9 cellular contexts compared by ENCODE assay signal in the genomic region with DNA sequence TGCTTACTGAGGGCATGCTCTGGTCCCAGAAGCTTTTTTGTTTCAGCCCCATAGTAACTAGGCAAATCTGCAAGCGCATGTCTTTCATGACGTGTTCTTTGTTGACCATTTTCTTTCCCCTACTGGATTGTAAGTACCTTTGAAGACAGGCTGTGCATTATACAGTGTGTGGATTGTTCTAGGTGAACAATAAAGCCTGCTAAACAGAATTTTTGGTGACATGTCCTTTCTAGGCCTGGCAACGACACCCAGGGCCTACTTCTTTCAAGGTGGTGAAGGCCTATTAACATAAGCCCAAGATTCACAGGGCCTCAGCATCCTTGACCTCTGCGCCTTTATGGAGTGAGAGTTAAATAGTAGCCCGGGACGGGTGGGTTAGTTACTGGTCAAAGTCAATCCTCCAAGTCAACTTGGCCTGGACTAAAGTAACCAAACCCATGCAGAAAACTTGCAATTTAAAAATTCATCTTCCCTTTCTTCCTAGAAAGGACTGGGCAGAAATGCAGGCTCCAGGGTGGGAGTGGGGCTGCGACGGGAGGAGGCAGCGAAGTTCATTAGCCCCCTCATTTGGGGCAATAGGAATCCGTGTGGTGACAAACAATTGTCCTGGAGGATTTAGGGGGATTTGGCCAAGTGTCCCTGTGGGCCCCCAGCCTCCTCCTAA. TPM values are rescaled to one million over a fixed set of nuclear protein-coding genes. Genes with fewer than 3 reads are reported as not detected.
DNase-seq lines count a peak whose midpoint lies in the region; ATAC-seq and TF ChIP-seq lines count a peak whose summit lies in the region.
"Had no signal": no experiment of that assay in that cellular context is flagged by ENCODE, and none has a peak within 500 bp of the region (broad histone marks: within the 10 kb centered on the region; RNA-seq: fewer than 3 reads in every experiment).

No MANE protein-coding gene starts in this region.

- ATAC-seq in HG02571 (IDR thresholded peaks at IDR 0.05; ENCODE audit: unreplicated experiment) (no peak), HG02970 (IDR thresholded peaks at IDR 0.05; ENCODE audit: low FRiP score, unreplicated experiment) (no peak)

- DNase-seq in CD4-positive, alpha-beta memory T cell: no peak
- DNase-seq in MM.1S (no peak), neural crest cell (ENCODE audit: low read depth, low spot score) (peak; percentile 8), AML-193 (lab: John Stamatoyannopoulos, UW) (no peak)
- no peak for DNase-seq in effector memory CD4-positive, alpha-beta T cell

- H3K4me2 ChIP-seq in MM.1S (ENCODE audit: low read depth, low read length): peak overlapping the region; percentile 89

- no peaks in the 10 kb centered on the region for H4K20me1 ChIP-seq in MM.1S (ENCODE audit: insufficient read depth, low read length)

- no peaks in the 10 kb centered on the region for H3K9me2 ChIP-seq in MM.1S (replicated peaks; ENCODE audit: insufficient read depth, low read length)

- no peaks in the 10 kb centered on the region for H3K79me2 ChIP-seq in MM.1S (ENCODE audit: low read length)

- no peak for TF ChIP-seq CTCF in MM.1S (IDR thresholded peaks at IDR 0.05; ENCODE audit: low read length)
- no peak for TF ChIP-seq CTCF in neural crest cell (conservative IDR thresholded peaks at IDR 0.05)

- intact Hi-C loops in CD4-positive, alpha-beta memory T cell (cut with micrococcal nuclease): no loop called here

- peak overlapping the region in 7 of 8 donors; percentile 13 to 95 (median 89) for H3K4me3 Mint-ChIP-seq in CD4-positive, alpha-beta memory T cell
- peak overlapping the region; percentile 90 for H3K4me3 Mint-ChIP-seq in neural crest cell

- CTCF ChIA-PET in CD4-positive, alpha-beta memory T cell (lab: Charles Lee; ENCODE audit: partially characterized antibody): interaction anchor here (0.7 to 2.7 kb wide), 9 partner anchors 8 to 592 kb away, joined by 3 to 22 read pairs (median 3); no protein-coding TSS in a partner anchor

- POLR2A ChIA-PET in CD4-positive, alpha-beta memory T cell (lab: Charles Lee; ENCODE audit: partially characterized antibody): interaction anchor here (0.6 kb wide), 1 partner anchor 279 kb away, joined by 3 read pairs; no protein-coding TSS in a partner anchor

- H3K27ac Mint-ChIP-seq in CD4-positive, alpha-beta memory T cell: no peak overlapping the region
- H3K27ac Mint-ChIP-seq in neural crest cell (ENCODE audit: unreplicated experiment): peak overlapping the region; percentile 94

- 0 out of 2 replicates have a peak, but pooled peaks cover 5% of the 10 kb centered on the region for H3F3A ChIP-seq in MM.1S (ENCODE audit: insufficient read depth, low read length)

- H3K27ac ChIP-seq in CD4-positive, alpha-beta memory T cell (ENCODE audit: low read depth, low read length): no peak overlapping the region
- H3K27ac ChIP-seq in MM.1S (ENCODE audit: low read length): no peak overlapping the region
- peak overlapping the region; percentile 97 for H3K27ac ChIP-seq in ectodermal cell (ENCODE audit: insufficient read depth, low read depth, low read length, poor library complexity, severe bottlenecking)
- no peak overlapping the region for H3K27ac ChIP-seq in effector memory CD4-positive, alpha-beta T cell (ENCODE audit: insufficient read depth, low read length, poor library complexity, severe bottlenecking)

- H3K36me3 Mint-ChIP-seq in CD4-positive, alpha-beta memory T cell: peaks cover 0 to 10% of the 10 kb centered on the region in 2 donors
- H3K36me3 Mint-ChIP-seq in neural crest cell (ENCODE audit: low read depth): peaks cover 9% of the 10 kb centered on the region

- H3K4me1 ChIP-seq in CD4-positive, alpha-beta memory T cell (ENCODE audit: insufficient read depth, low read length): peaks cover 6% of the 10 kb centered on the region
- H3K4me1 ChIP-seq in MM.1S (ENCODE audit: low read length): no peaks in the 10 kb centered on the region
- H3K4me1 ChIP-seq in ectodermal cell (ENCODE audit: control insufficient read depth, insufficient read depth, low read length): peaks cover 14% of the 10 kb centered on the region
- peaks cover 8% of the 10 kb centered on the region for H3K4me1 ChIP-seq in effector memory CD4-positive, alpha-beta T cell (ENCODE audit: control insufficient read depth, insufficient read depth, low read length, poor library complexity, severe bottlenecking)

- 10% methylated on average over 10 of the region's 10 CpGs for WGBS in ectodermal cell, 2 experiments

- H3K4me1 Mint-ChIP-seq in CD4-positive, alpha-beta memory T cell: peaks cover 2 to 13% (median 4%) of the 10 kb centered on the region in 4 donors
- H3K4me1 Mint-ChIP-seq in neural crest cell: peaks cover 30% of the 10 kb centered on the region

- no peaks in the 10 kb centered on the region for H3K9me3 Mint-ChIP-seq in CD4-positive, alpha-beta memory T cell
- no peaks in the 10 kb centered on the region for H3K9me3 Mint-ChIP-seq in neural crest cell

- H3K36me3 ChIP-seq in CD4-positive, alpha-beta memory T cell (ENCODE audit: insufficient read depth, low read length): no peaks in the 10 kb centered on the region
- no peaks in the 10 kb centered on the region for H3K36me3 ChIP-seq in MM.1S (replicated peaks; ENCODE audit: insufficient read depth, low read length)
- no peaks in the 10 kb centered on the region for H3K36me3 ChIP-seq in ectodermal cell (ENCODE audit: control insufficient read depth, insufficient read depth, low read length)
- H3K36me3 ChIP-seq in effector memory CD4-positive, alpha-beta T cell (ENCODE audit: control insufficient read depth, insufficient read depth, low read length): no peaks in the 10 kb centered on the region

- H3K27me3 Mint-ChIP-seq in CD4-positive, alpha-beta memory T cell: peaks cover 3 to 4% of the 10 kb centered on the region in 2 donors
- H3K27me3 Mint-ChIP-seq in neural crest cell (ENCODE audit: low read depth): peaks cover 4% of the 10 kb centered on the region

- H3K9me3 ChIP-seq in CD4-positive, alpha-beta memory T cell (ENCODE audit: control insufficient read depth in 1 of 2, low read length in 2 of 2): no peaks in the 10 kb centered on the region
- H3K9me3 ChIP-seq in MM.1S (replicated peaks; ENCODE audit: insufficient read depth, low read length) (no peaks in the 10 kb centered on the region), ectodermal cell (ENCODE audit: control insufficient read depth, low read length) (no peaks in the 10 kb centered on the region)
- H3K9me3 ChIP-seq in effector memory CD4-positive, alpha-beta T cell (ENCODE audit: control insufficient read depth, low read length): no peaks in the 10 kb centered on the region

- H3K9ac ChIP-seq in MM.1S (ENCODE audit: low read length): peak overlapping the region; percentile 45; the same call in 1 of the 2 replicates

- H2AFZ ChIP-seq in MM.1S (ENCODE audit: low read length): peak overlapping the region; percentile 95; the same call in 1 of the 2 replicates

- no peak overlapping the region for H3K4me3 ChIP-seq in CD4-positive, alpha-beta memory T cell (ENCODE audit: low read length in 2 of 2)
- H3K4me3 ChIP-seq in MM.1S (ENCODE audit: low read length): peak overlapping the region; percentile 79
- peak overlapping the region; percentile 16 for H3K4me3 ChIP-seq in ectodermal cell (ENCODE audit: insufficient read depth, low read depth, low read length)
- H3K4me3 ChIP-seq in effector memory CD4-positive, alpha-beta T cell (ENCODE audit: insufficient read depth, low read depth, low read length, poor library complexity, severe bottlenecking): no peak overlapping the region

- peaks cover 3% of the 10 kb centered on the region for H3K27me3 ChIP-seq in CD4-positive, alpha-beta memory T cell (ENCODE audit: insufficient read depth, low read length)
- H3K27me3 ChIP-seq in MM.1S (replicated peaks; ENCODE audit: insufficient read depth, low read length): no peaks in the 10 kb centered on the region
- H3K27me3 ChIP-seq in ectodermal cell (ENCODE audit: control insufficient read depth, insufficient read depth, low read length, poor library complexity, severe bottlenecking): peaks cover 10% of the 10 kb centered on the region
- no peaks in the 10 kb centered on the region for H3K27me3 ChIP-seq in effector memory CD4-positive, alpha-beta T cell (replicated peaks; ENCODE audit: control insufficient read depth, insufficient read depth, low read length, poor library complexity, severe bottlenecking)

RNA-seq across cellular contexts. Expression of gene TRIM71, which starts 37.6 kb away (rescaled TPM):
- total RNA-seq in CD4-positive, alpha-beta memory T cell: not detected
- not detected for polyA plus RNA-seq in CD4-positive, alpha-beta memory T cell
- 75.5 TPM for polyA plus RNA-seq in ectodermal cell (2013, experiment 1 of 4)
- polyA plus RNA-seq in ectodermal cell (2013, experiment 2 of 4): 94.6 TPM
- 44.5 TPM for polyA plus RNA-seq in ectodermal cell (2013, experiment 3 of 4)
- polyA plus RNA-seq in ectodermal cell (2013, experiment 4 of 4): 48.2 TPM
- total RNA-seq in neural crest cell: 92.4 and 95.2 TPM in 2 replicates
- total RNA-seq: bronchial epithelial cell had no signal

Comparison
In these comparisons a context has a peak if more than half of its experiments do, and no peak if none do; other contexts are left out.
1. H3K4me3 ChIP-seq: peak in MM.1S (single experiment) and ectodermal cell (single experiment); none in CD4-positive, alpha-beta memory T cell (0 of 2) and effector memory CD4-positive, alpha-beta T cell (single experiment).
2. RNA of gene TRIM71, which starts 37.6 kb away (total RNA-seq): 92.4 to 95.2 TPM in neural crest cell; not detected in CD4-positive, alpha-beta memory T cell; every median in the first group is over 10 times any median in the second.